In genomic region chr4:41853973-41854372, GRCh38 we compare ENCODE assay signal across 20 cellular contexts.
DNase-seq lines count a peak whose midpoint lies in the region; ATAC-seq, FAIRE-seq and TF ChIP-seq lines count a peak whose summit lies in the region.
"Had no signal": no experiment of that assay in that cellular context is flagged by ENCODE, and none has a peak within 500 bp of the region (broad histone marks: within the 10 kb centered on the region; RNA-seq: fewer than 3 reads in every experiment).

No MANE protein-coding gene starts in this region.

- H4K20me1 ChIP-seq in IMR-90 (ENCODE audit: insufficient read depth, low read length), result no peaks in the 10 kb centered on the region
- H4K20me1 ChIP-seq in HepG2 (ENCODE audit: insufficient read depth, low read length), result no peaks in the 10 kb centered on the region

- no peaks in the 10 kb centered on the region for H3K9me3 Mint-ChIP-seq in Calu3 (ENCODE audit: low read depth, unreplicated experiment)
- H3K9me3 Mint-ChIP-seq: activated T-cell treated with anti-CD3 and anti-CD28 coated beads, Interleukin-2, amount 50 U/mL, for 24 hours; central memory CD8-positive, alpha-beta T cell had no signal

- H3K36me3 ChIP-seq in IMR-90 (ENCODE audit: control insufficient read depth, insufficient read depth, low read length) (no peaks in the 10 kb centered on the region), brain microvascular endothelial cell (replicated peaks) (no peaks in the 10 kb centered on the region), HepG2 (replicated peaks in 1 of 2; ENCODE audit: control insufficient read depth in 1 of 2, insufficient read depth in 2 of 2, low read length in 2 of 2) (no peaks in the 10 kb centered on the region)
- H3K36me3 ChIP-seq: gastroesophageal sphincter, neutrophil, sigmoid colon had no signal

- no peak overlapping the region for H3K18ac ChIP-seq in IMR-90 (ENCODE audit: low read depth, low read length)

- H4K91ac ChIP-seq in IMR-90 (ENCODE audit: insufficient read depth, low read depth, low read length), result no peak overlapping the region

- H3K4me1 Mint-ChIP-seq in Calu3 (ENCODE audit: low read depth, unreplicated experiment), result no peaks in the 10 kb centered on the region
- H3K4me1 Mint-ChIP-seq: central memory CD8-positive, alpha-beta T cell had no signal

- no peak overlapping the region for H3K4ac ChIP-seq in IMR-90 (ENCODE audit: low read depth, low read length)

- no peak overlapping the region for H2AFZ ChIP-seq in IMR-90 (replicated peaks; ENCODE audit: low read length, poor library complexity)
- no peak overlapping the region for H2AFZ ChIP-seq in HepG2 (ENCODE audit: low read length)

- H3K56ac ChIP-seq in IMR-90 (ENCODE audit: extremely low read depth, insufficient read depth, low read length), result no peak overlapping the region

- H3K79me2 ChIP-seq in HepG2 (ENCODE audit: insufficient read depth, low read length), result no peaks in the 10 kb centered on the region

- H3K4me2 ChIP-seq in IMR-90 (ENCODE audit: low read depth, low read length) (no peak overlapping the region), HepG2 (ENCODE audit: low read depth, low read length) (no peak overlapping the region)

- DNase-seq in Calu3, result no peak
- no peak for DNase-seq in IMR-90
- no peak for DNase-seq in brain microvascular endothelial cell
- DNase-seq in HepG2 (ENCODE audit: low spot score), result peak; percentile 1
- DNase-seq in DMS153 (lab: John Stamatoyannopoulos, UW), result no peak
- DNase-seq: activated CD4-positive, alpha-beta T cell treated with anti-CD3 and anti-CD28 coated beads, Interleukin-2, amount 50 U/mL, for 4 hours; activated T-cell treated with anti-CD3 and anti-CD28 coated beads, Interleukin-2, amount 50 U/mL, for 24 hours; EL; midbrain; NCI-H146; sigmoid colon; stimulated activated CD4-positive, alpha-beta T cell treated with anti-CD3 and anti-CD28 coated beads, Interleukin-2, amount 100 ng/mL, for 48 hours; stimulated activated CD8-positive, alpha-beta memory T cell treated with anti-CD3 and anti-CD28 coated beads, Interleukin-4, amount 100 ng/mL, for 48 hours had no signal

- no peaks in the 10 kb centered on the region for H3K79me1 ChIP-seq in IMR-90 (ENCODE audit: low read depth in 1 of 2, low read length in 2 of 2)

- WGBS in IMR-90 (ENCODE audit: extremely low coverage in 2 of 2, insufficient read length in 1 of 2), 2 experiments, result no CpG with 5 or more reads among the region's 2 CpGs
- WGBS in HepG2 (ENCODE audit: low lambda C conversion rate), result 4% methylated on average over 2 of the region's 2 CpGs

- H3K4me3 ChIP-seq in IMR-90 (ENCODE audit: insufficient read depth, low read depth, low read length), result no peak overlapping the region
- H3K4me3 ChIP-seq in brain microvascular endothelial cell (ENCODE audit: low read depth, low read length), result no peak overlapping the region
- H3K4me3 ChIP-seq in HepG2 (replicated peaks in 1 of 3; ENCODE audit: insufficient read depth in 1 of 3, low read depth in 2 of 3, low read length in 3 of 3), result no peak overlapping the region
- H3K4me3 ChIP-seq: gastroesophageal sphincter, GM12878, sigmoid colon had no signal

- FAIRE-seq in HepG2 (lab: Jason Lieb, UNC), result no peak
- FAIRE-seq: GM12878 had no signal

- H3K36me3 Mint-ChIP-seq in Calu3 (ENCODE audit: insufficient read depth, unreplicated experiment), result no peaks in the 10 kb centered on the region

- in situ Hi-C loops in IMR-90 (cut with MboI; ENCODE audit: low sequenced_read_pairs) (no loop called here), brain microvascular endothelial cell (cut with HindIII; ENCODE audit: low pct_ligation_motif_present, low sequenced_read_pairs) (no loop called here), HepG2 (cut with HindIII; ENCODE audit: extremely low pct_ligation_motif_present, low pct_unique_long_range_greater_than_20kb) (no loop called here)

- no peaks in the 10 kb centered on the region for H3K9me1 ChIP-seq in IMR-90 (ENCODE audit: insufficient read depth, low read length)

- BruUV-seq in Calu3 (replicated peaks; lab: Mats Ljungman, UMichigan) (no TSS peak), IMR-90 (replicated peaks; lab: Mats Ljungman, UMichigan) (no TSS peak), HepG2 (replicated peaks; lab: Mats Ljungman, UMichigan) (no TSS peak)

- dilution Hi-C loops in IMR-90 (cut with HindIII; ENCODE audit: low sequenced_read_pairs, unreplicated experiment), result no loop called here

- no peaks in the 10 kb centered on the region for H3K27me3 Mint-ChIP-seq in Calu3 (ENCODE audit: unreplicated experiment)

- H3K4me1 ChIP-seq in IMR-90 (ENCODE audit: control insufficient read depth, insufficient read depth, low read length), result no peaks in the 10 kb centered on the region
- no peaks in the 10 kb centered on the region for H3K4me1 ChIP-seq in HepG2 (ENCODE audit: insufficient read depth, low read length)
- H3K4me1 ChIP-seq: gastroesophageal sphincter, sigmoid colon had no signal

- H3K27me3 ChIP-seq in IMR-90 (ENCODE audit: control insufficient read depth, insufficient read depth, low read length) (peaks cover 1% of the 10 kb centered on the region), brain microvascular endothelial cell (replicated peaks) (peaks cover 2% of the 10 kb centered on the region), HepG2 (ENCODE audit: control insufficient read depth in 1 of 2, insufficient read depth in 2 of 2, low read length in 2 of 2) (peaks cover 0 to 7% of the 10 kb centered on the region in 2 experiments; a peak in 1 of 5 replicates)

- H2BK5ac ChIP-seq in IMR-90 (ENCODE audit: low read depth, low read length, poor library complexity, severe bottlenecking), result no peak overlapping the region

- H2BK15ac ChIP-seq in IMR-90 (ENCODE audit: low read depth, low read length), result no peak overlapping the region

- H3K23ac ChIP-seq in IMR-90 (ENCODE audit: low read depth, low read length), result no peak overlapping the region

- H4K8ac ChIP-seq in IMR-90 (ENCODE audit: low read depth in 2 of 2, low read length in 2 of 2), result no peak overlapping the region

- TF ChIP-seq EP300 in HepG2 (IDR thresholded peaks at IDR 0.05; ENCODE audit: low read depth in 2 of 2, low read length in 2 of 2) (no peak), HepG2 (CRISPR knock-in tag; IDR thresholded peaks at IDR 0.05; ENCODE audit: borderline replicate concordance) (no peak)

- no peak overlapping the region for H2BK20ac ChIP-seq in IMR-90 (ENCODE audit: low read depth, low read length)

- no peak overlapping the region for H2AK9ac ChIP-seq in IMR-90 (replicated peaks; ENCODE audit: low read depth, low read length, poor library complexity)

- CTCF ChIA-PET in Calu3 (lab: Charles Lee), result no interaction called here
- CTCF ChIA-PET in IMR-90 (lab: Yijun Ruan, JAX), result no interaction called here
- CTCF ChIA-PET in HepG2 (lab: Yijun Ruan, JAX; ENCODE audit: low intra/inter-chr PET ratio, low total read pairs), result interaction anchor here (0.8 to 1.9 kb wide), 2 partner anchors 34 to 109 kb away, joined by 3 to 9 read pairs; no protein-coding TSS in a partner anchor

- TF ChIP-seq CTCF in Calu3 (IDR thresholded peaks at IDR 0.05; ENCODE audit: unreplicated experiment) (peak; percentile 19), IMR-90 (conservative IDR thresholded peaks at IDR 0.05; ENCODE audit: low read depth, low read length) (peak; percentile 10; the same call in 1 of the 2 replicates), brain microvascular endothelial cell (IDR thresholded peaks at IDR 0.05; ENCODE audit: low read depth, low read length, missing control alignments) (peak; percentile 26), HepG2 (CRISPR knock-in tag; IDR thresholded peaks at IDR 0.05) (no peak; the same call in 1 of the 2 replicates)

- H4K5ac ChIP-seq in IMR-90 (ENCODE audit: low read depth, low read length), result no peak overlapping the region

- no peak overlapping the region for H3K4me3 Mint-ChIP-seq in Calu3 (ENCODE audit: low read depth, unreplicated experiment)
- H3K4me3 Mint-ChIP-seq: activated T-cell treated with anti-CD3 and anti-CD28 coated beads, Interleukin-2, amount 50 U/mL, for 24 hours; central memory CD8-positive, alpha-beta T cell had no signal

- H3K14ac ChIP-seq in IMR-90 (replicated peaks; ENCODE audit: low read depth, low read length), result no peak overlapping the region

- POLR2A ChIA-PET in IMR-90 (lab: Charles Lee; ENCODE audit: unreplicated experiment) (interaction anchor here (0.6 kb wide), 1 partner anchor 18 kb away, joined by 3 read pairs; no protein-coding TSS in a partner anchor), HepG2 (lab: Yijun Ruan, JAX) (no interaction called here)

- ATAC-seq in IMR-90 (ENCODE audit: low read depth) (no peak), HepG2 (no peak), GM18519 (IDR thresholded peaks at IDR 0.05; ENCODE audit: low FRiP score, unreplicated experiment) (no peak), GM21786 (IDR thresholded peaks at IDR 0.05; ENCODE audit: unreplicated experiment) (no peak), GM19395 (IDR thresholded peaks at IDR 0.05; ENCODE audit: unreplicated experiment) (no peak)
- ATAC-seq: gastroesophageal sphincter, GM12878 had no signal

- H3K9ac ChIP-seq in IMR-90 (ENCODE audit: low read depth, low read length) (no peak overlapping the region), HepG2 (ENCODE audit: insufficient read depth, low read depth, low read length) (no peak overlapping the region)

- no peak overlapping the region for H2AK5ac ChIP-seq in IMR-90 (ENCODE audit: low read depth, low read length)

- intact Hi-C loops in Calu3 (cut with micrococcal nuclease; ENCODE audit: unreplicated experiment), result no loop called here
- intact Hi-C loops in IMR-90 (cut with micrococcal nuclease), result no loop called here
- intact Hi-C loops in HepG2 (cut with micrococcal nuclease; ENCODE audit: unreplicated experiment), result loop anchor here (1.0 kb wide), 1 partner anchor 34 kb away; no protein-coding TSS in a partner anchor

- TF ChIP-seq POLR2A in IMR-90 (IDR thresholded peaks at IDR 0.05; ENCODE audit: low read depth, low read length) (no peak), HepG2 (IDR thresholded peaks at IDR 0.05; ENCODE audit: insufficient read depth in 1 of 2, low read depth in 2 of 2, low read length in 2 of 2) (no peak)

- no peak overlapping the region for H3K27ac ChIP-seq in IMR-90 (ENCODE audit: insufficient read depth, low read length)
- H3K27ac ChIP-seq in brain microvascular endothelial cell, result no peak overlapping the region
- no peak overlapping the region for H3K27ac ChIP-seq in HepG2 (ENCODE audit: extremely low read length, insufficient read depth, low read length)
- H3K27ac ChIP-seq: gastroesophageal sphincter, neutrophil, sigmoid colon had no signal

- H3K27ac Mint-ChIP-seq in Calu3 (ENCODE audit: unreplicated experiment), result no peak overlapping the region
- H3K27ac Mint-ChIP-seq: activated T-cell treated with anti-CD3 and anti-CD28 coated beads, Interleukin-2, amount 50 U/mL, for 24 hours had no signal

- H3K9me3 ChIP-seq in IMR-90 (ENCODE audit: control insufficient read depth, insufficient read depth, low read length) (no peaks in the 10 kb centered on the region), HepG2 (ENCODE audit: low read length) (no peaks in the 10 kb centered on the region)
- H3K9me3 ChIP-seq: gastroesophageal sphincter, neutrophil, sigmoid colon had no signal

- no peak for TF ChIP-seq RAD21 in IMR-90 (IDR thresholded peaks at IDR 0.05; ENCODE audit: low read length)
- no peak for TF ChIP-seq RAD21 in HepG2 (CRISPR knock-in tag; IDR thresholded peaks at IDR 0.05)

- H2BK120ac ChIP-seq in IMR-90 (ENCODE audit: low read depth, low read length), result no peak overlapping the region

TF ChIP-seq in IMR-90, 13 proteins besides CTCF, POLR2A, EP300 and RAD21 (continues in another document):
- TF ChIP-seq CHD1 (IDR thresholded peaks at IDR 0.05; ENCODE audit: low read depth, low read length), result no peak
